8 cellular contexts compared by ENCODE assay signal in the genomic region with DNA sequence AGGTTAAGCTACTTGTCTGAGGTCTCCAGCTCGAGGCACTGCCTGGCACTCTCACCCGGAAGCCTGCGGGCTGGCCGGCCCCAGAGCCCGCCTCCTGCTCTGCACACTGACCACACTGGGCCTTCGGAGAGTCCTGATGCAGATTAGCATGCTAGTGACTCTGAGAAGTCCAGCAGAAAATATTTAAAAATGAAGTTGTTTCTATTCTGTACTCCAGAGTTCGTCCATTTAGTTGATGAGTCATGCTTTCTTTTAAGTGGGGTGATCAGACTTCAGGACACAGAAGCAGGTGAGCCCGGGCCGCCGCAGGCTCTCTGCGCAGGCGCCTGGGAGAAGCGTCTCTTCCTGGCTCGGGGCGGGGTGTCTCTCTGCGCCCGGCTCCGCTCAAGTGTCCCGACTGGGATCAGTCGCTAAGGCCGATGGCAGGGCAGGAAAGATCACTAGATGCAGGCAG. TPM values are rescaled to one million over a fixed set of nuclear protein-coding genes. Genes with fewer than 3 reads are reported as not detected.
DNase-seq lines count a peak whose midpoint lies in the region; ATAC-seq and TF ChIP-seq lines count a peak whose summit lies in the region.

No MANE protein-coding gene starts in this region.

- H3K36me3 ChIP-seq in RWPE2 (ENCODE audit: low read depth) (no peaks in the 10 kb centered on the region), colonic mucosa (no peaks in the 10 kb centered on the region), mucosa of stomach (ENCODE audit: control insufficient read depth, insufficient read depth, low read length) (no peaks in the 10 kb centered on the region), transverse colon (no peaks in the 10 kb centered on the region), Karpas-422 (ENCODE audit: insufficient read depth, low read length) (no peaks in the 10 kb centered on the region)

- intact Hi-C loops in colonic mucosa (cut with DNase I) = no loop called here
- intact Hi-C loops in transverse colon (cut with DNase I; ENCODE audit: low total_unique reads) = no loop called here

- no peaks in the 10 kb centered on the region for H3K9me2 ChIP-seq in Karpas-422 (replicated peaks; ENCODE audit: insufficient read depth, low read length)

- TF ChIP-seq CTCF in RWPE2 (IDR thresholded peaks at IDR 0.05; ENCODE audit: poor library complexity, severe bottlenecking) (no peak), colonic mucosa (IDR thresholded peaks at IDR 0.05) (no peak), transverse colon (IDR thresholded peaks at IDR 0.05) (no peak), HFFc6 (IDR thresholded peaks at IDR 0.05) (no peak)

- peaks cover 16% of the 10 kb centered on the region for H3K4me1 ChIP-seq in RWPE2 (ENCODE audit: insufficient read depth, poor library complexity, severe bottlenecking)
- no peaks in the 10 kb centered on the region for H3K4me1 ChIP-seq in colonic mucosa
- H3K4me1 ChIP-seq in mucosa of stomach (ENCODE audit: control insufficient read depth, insufficient read depth, low read length) = peaks cover 23% of the 10 kb centered on the region
- H3K4me1 ChIP-seq in transverse colon = peaks cover 0 to 11% (median 0%) of the 10 kb centered on the region in 4 donors
- H3K4me1 ChIP-seq in Karpas-422 (ENCODE audit: low read length) = no peaks in the 10 kb centered on the region

- H3K27ac ChIP-seq in RWPE2 (ENCODE audit: poor library complexity, severe bottlenecking) (peak overlapping the region; percentile 29), colonic mucosa (no peak overlapping the region), transverse colon (peak overlapping the region; percentile 4 to 47 (median 29)), Karpas-422 (ENCODE audit: low read length) (no peak overlapping the region)

- in situ Hi-C loops in transverse colon (cut with MboI; ENCODE audit: low pct_ligation_motif_present in 1 of 4, low pct_unique_long_range_greater_than_20kb in 1 of 4, low sequenced_read_pairs in 3 of 4) = no loop called here

- no peaks in the 10 kb centered on the region for H3K36me3 Mint-ChIP-seq in HFFc6 (ENCODE audit: low read depth)

- peaks cover 28% of the 10 kb centered on the region for H3K27me3 Mint-ChIP-seq in HFFc6 (ENCODE audit: insufficient read depth)

- TF ChIP-seq EP300 in transverse colon (IDR thresholded peaks at IDR 0.05; ENCODE audit: low read depth) = no peak

- ATAC-seq in GM19463 (IDR thresholded peaks at IDR 0.05; ENCODE audit: unreplicated experiment) (peak; percentile 52), RWPE2 (ENCODE audit: low read depth) (peak; percentile 71)

- H4K20me1 ChIP-seq in Karpas-422 (ENCODE audit: insufficient read depth, low read depth, low read length) = no peaks in the 10 kb centered on the region

- H3K9ac ChIP-seq in colonic mucosa (ENCODE audit: low read depth in 2 of 2, low read length in 2 of 2) (no peak overlapping the region), mucosa of stomach (ENCODE audit: low read length) (peak overlapping the region; percentile 58), Karpas-422 (ENCODE audit: low read length) (no peak overlapping the region)

- H3K27ac Mint-ChIP-seq in HFFc6 = no peak overlapping the region

- TF ChIP-seq POLR2A in transverse colon (IDR thresholded peaks at IDR 0.05) = no peak

- DNase-seq in RWPE2 (ENCODE audit: low spot score) = no peak
- peak; percentile 81 for DNase-seq in colonic mucosa
- DNase-seq in transverse colon = peak; percentile 82
- no peak for DNase-seq in effector CD4-positive, alpha-beta T cell
- DNase-seq in HFFc6 = no peak
- DNase-seq in Karpas-422 = no peak

- H3K9me3 ChIP-seq in RWPE2 (ENCODE audit: severe bottlenecking) (no peaks in the 10 kb centered on the region), colonic mucosa (no peaks in the 10 kb centered on the region), mucosa of stomach (ENCODE audit: control insufficient read depth, low read length) (no peaks in the 10 kb centered on the region), transverse colon (no peaks in the 10 kb centered on the region), Karpas-422 (ENCODE audit: low read length) (no peaks in the 10 kb centered on the region)

- H3K4me3 ChIP-seq in RWPE2 (ENCODE audit: severe bottlenecking) (no peak overlapping the region), colonic mucosa (peak overlapping the region; percentile 18), mucosa of stomach (ENCODE audit: low read length) (no peak overlapping the region), transverse colon (peak overlapping the region in 2 of 4 donors; percentile 18 to 33), Karpas-422 (ENCODE audit: low read length) (no peak overlapping the region)

- H3K9me3 Mint-ChIP-seq in HFFc6 = no peaks in the 10 kb centered on the region

- H3K27me3 ChIP-seq in RWPE2 (ENCODE audit: insufficient read depth, poor library complexity, severe bottlenecking) (no peaks in the 10 kb centered on the region), colonic mucosa (no peaks in the 10 kb centered on the region), mucosa of stomach (ENCODE audit: control insufficient read depth, insufficient read depth, low read length) (no peaks in the 10 kb centered on the region), transverse colon (no peaks in the 10 kb centered on the region), Karpas-422 (ENCODE audit: low read length) (no peaks in the 10 kb centered on the region)

- H3K4me3 Mint-ChIP-seq in HFFc6 = no peak overlapping the region

- H2AFZ ChIP-seq in Karpas-422 (ENCODE audit: low read length) = no peak overlapping the region

- peaks cover 10% of the 10 kb centered on the region for H3K4me1 Mint-ChIP-seq in HFFc6 (ENCODE audit: low read depth)

- H3K4me2 ChIP-seq in Karpas-422 (ENCODE audit: low read depth, low read length, poor library complexity, severe bottlenecking) = no peak overlapping the region

- WGBS in transverse colon (ENCODE audit: low coverage in 1 of 2), 2 donors = 0 to 54% methylated on average over 1 to 21 of the region's 21 CpGs

- no peaks in the 10 kb centered on the region for H3K79me2 ChIP-seq in Karpas-422 (ENCODE audit: low read length)

RNA-seq across cellular contexts. Expression of gene FAM240B, which starts 32.5 kb away (rescaled TPM):
- total RNA-seq in colonic mucosa (not detected), transverse colon (not detected)
- not detected for total RNA-seq in HFFc6 (2021; fragmentation: NEBNext Ultra II Directional; extraction: Animal tissue kit (Norgen Biotek cat#: 25700))
- total RNA-seq in Karpas-422 (2014; rRNA removed; shearing (Covaris generic); ENCODE audit: low replicate concordance) = not detected in 2 replicates

Comparison
In these comparisons a context has a peak if more than half of its experiments do, and no peak if none do; other contexts are left out.
1. DNase-seq: peak in colonic mucosa (single experiment) and transverse colon (single experiment); none in RWPE2 (single experiment), effector CD4-positive, alpha-beta T cell (single experiment), HFFc6 (single experiment) and Karpas-422 (single experiment).
2. H3K27ac ChIP-seq: peak in RWPE2 (single experiment) and transverse colon (4 of 4); none in colonic mucosa (single experiment) and Karpas-422 (single experiment).